Comparison of ENCODE assay signal across 1 cellular context in genomic region chr11:66330931-66331330, GRCh38.
TF ChIP-seq lines count a peak whose summit lies in the region.

No MANE protein-coding gene starts in this region.

TF ChIP-seq in IMR-90, 13 proteins besides CTCF, POLR2A, EP300 and RAD21:
- TF ChIP-seq USF2 (IDR thresholded peaks at IDR 0.05; ENCODE audit: low read depth, low read length), result no peak
- TF ChIP-seq NFE2L2 (IDR thresholded peaks at IDR 0.05; ENCODE audit: low read depth, low read length), result no peak
- no peak for TF ChIP-seq ELK1 (IDR thresholded peaks at IDR 0.05; ENCODE audit: borderline replicate concordance, low read depth, low read length)
- TF ChIP-seq RFX5 (IDR thresholded peaks at IDR 0.05; ENCODE audit: low read depth, low read length), result no peak
- TF ChIP-seq CEBPB (IDR thresholded peaks at IDR 0.05; ENCODE audit: low read depth, low read length), result no peak
- TF ChIP-seq MAZ (IDR thresholded peaks at IDR 0.05; ENCODE audit: borderline replicate concordance, low read depth, low read length), result no peak
- TF ChIP-seq FOS (IDR thresholded peaks at IDR 0.05; ENCODE audit: low read depth, low read length), result no peak
- TF ChIP-seq SMC3 (IDR thresholded peaks at IDR 0.05; ENCODE audit: low read depth, low read length), result no peak
- TF ChIP-seq MXI1 (IDR thresholded peaks at IDR 0.05; ENCODE audit: borderline replicate concordance, low read depth, low read length), result no peak
- no peak for TF ChIP-seq MAFK (IDR thresholded peaks at IDR 0.05; ENCODE audit: low read depth, low read length)
- TF ChIP-seq CHD1 (IDR thresholded peaks at IDR 0.05; ENCODE audit: low read depth, low read length), result no peak
- TF ChIP-seq BHLHE40 (IDR thresholded peaks at IDR 0.05; ENCODE audit: low read depth, low read length), result no peak
- TF ChIP-seq RCOR1 (IDR thresholded peaks at IDR 0.05; ENCODE audit: insufficient replicate concordance, low read length), result no peak
